ENCODE assay signal across 8 cellular contexts in genomic region chr3:56683122-56683817, GRCh38. TPM values are rescaled to one million over a fixed set of nuclear protein-coding genes. Genes with fewer than 3 reads are reported as not detected.
DNase-seq lines count a peak whose midpoint lies in the region; ATAC-seq and TF ChIP-seq lines count a peak whose summit lies in the region.

TASOR (minus strand) TSS chr3:56683265; CDS start chr3:56683006, 259 bp downstream.

- H3K4me1 ChIP-seq in ovary (ENCODE audit: insufficient read depth) (peaks cover 3% of the 10 kb centered on the region), thoracic aorta (ENCODE audit: control insufficient read depth in 1 of 2, low read depth in 2 of 2) (peaks cover 10 to 19% of the 10 kb centered on the region in 2 donors)

- peak within 1 kb of the TSS; percentile 99 to 100 for H3K27ac ChIP-seq in ovary
- peak within 1 kb of the TSS; percentile 92 to 99 for H3K27ac ChIP-seq in thoracic aorta

- H3K36me3 ChIP-seq in ovary, result no peaks in the 10 kb centered on the region
- H3K36me3 ChIP-seq in thoracic aorta, result no peaks in the 10 kb centered on the region

- H3K27ac Mint-ChIP-seq in activated naive CD8-positive, alpha-beta T cell treated with anti-CD3 and anti-CD28 coated beads for 36 hours, result peak within 1 kb of the TSS; percentile 96
- H3K27ac Mint-ChIP-seq in glutamatergic neuron (ENCODE audit: unreplicated experiment), result peak within 1 kb of the TSS; percentile 95

- no peaks in the 10 kb centered on the region for H3K9me3 ChIP-seq in ovary
- no peaks in the 10 kb centered on the region for H3K9me3 ChIP-seq in thoracic aorta

- H3K27me3 Mint-ChIP-seq in activated naive CD8-positive, alpha-beta T cell treated with anti-CD3 and anti-CD28 coated beads for 36 hours, result no peaks in the 10 kb centered on the region
- peaks cover 14% of the 10 kb centered on the region for H3K27me3 Mint-ChIP-seq in glutamatergic neuron (ENCODE audit: unreplicated experiment)

- H3K4me3 ChIP-seq in ovary (peak within 1 kb of the TSS; percentile 56), thoracic aorta (peak within 1 kb of the TSS; percentile 99)

- TF ChIP-seq EP300 in ovary (IDR thresholded peaks at IDR 0.05), result no peak

- WGBS in ovary, 3 donors, result 13 to 62% (median 23%) methylated on average over 25 to 68 of the region's 68 CpGs

- H3K36me3 Mint-ChIP-seq in activated naive CD8-positive, alpha-beta T cell treated with anti-CD3 and anti-CD28 coated beads for 36 hours, result peaks cover 48% of the 10 kb centered on the region
- peaks cover 7% of the 10 kb centered on the region for H3K36me3 Mint-ChIP-seq in glutamatergic neuron (ENCODE audit: unreplicated experiment)

- peak within 1 kb of the TSS; percentile 98 for H3K4me3 Mint-ChIP-seq in activated naive CD8-positive, alpha-beta T cell treated with anti-CD3 and anti-CD28 coated beads for 36 hours
- H3K4me3 Mint-ChIP-seq in glutamatergic neuron (ENCODE audit: unreplicated experiment), result peak within 1 kb of the TSS; percentile 90

- peak; percentile 75 for TF ChIP-seq POLR2A in ovary (IDR thresholded peaks at IDR 0.05)

- peak; percentile 70 for ATAC-seq in GM21619 (IDR thresholded peaks at IDR 0.05; ENCODE audit: unreplicated experiment)
- peak; percentile 87 for ATAC-seq in thoracic aorta (ENCODE audit: insufficient number of reproducible peaks, low FRiP score, low read depth)

- H3K9me3 Mint-ChIP-seq in activated naive CD8-positive, alpha-beta T cell treated with anti-CD3 and anti-CD28 coated beads for 36 hours, result peaks cover 1% of the 10 kb centered on the region
- peaks cover 11% of the 10 kb centered on the region for H3K9me3 Mint-ChIP-seq in glutamatergic neuron (ENCODE audit: unreplicated experiment)

- peak; percentile 80 for DNase-seq in ELF-1 (ENCODE audit: low read depth, low spot score)
- DNase-seq in KG1 (lab: John Stamatoyannopoulos, UW), result peak; percentile 54
- peak; percentile 53 for DNase-seq in SKM-1 treated with dmso at 0.1 percent for 144 hours (lab: John Stamatoyannopoulos, UW; ENCODE audit: unreplicated experiment)
- DNase-seq in activated naive CD8-positive, alpha-beta T cell treated with anti-CD3 and anti-CD28 coated beads for 36 hours, result peak; percentile 89
- peak; percentile 86 for DNase-seq in glutamatergic neuron
- DNase-seq in ovary, result peak; percentile 81 to 91 (median 87)
- DNase-seq in thoracic aorta (ENCODE audit: low spot score), result peak; percentile 23

- intact Hi-C loops in ovary (cut with DNase I), result no loop called here

- H3K4me1 Mint-ChIP-seq in activated naive CD8-positive, alpha-beta T cell treated with anti-CD3 and anti-CD28 coated beads for 36 hours, result peaks cover 41% of the 10 kb centered on the region
- peaks cover 4% of the 10 kb centered on the region for H3K4me1 Mint-ChIP-seq in glutamatergic neuron (ENCODE audit: low read depth, unreplicated experiment)

- H3K27me3 ChIP-seq in ovary (no peaks in the 10 kb centered on the region), thoracic aorta (replicated peaks; ENCODE audit: insufficient read depth) (no peaks in the 10 kb centered on the region)

- TF ChIP-seq CTCF in glutamatergic neuron (IDR thresholded peaks at IDR 0.05; ENCODE audit: partially characterized antibody, unreplicated experiment) (no peak), ovary (IDR thresholded peaks at IDR 0.05) (no peak), thoracic aorta (IDR thresholded peaks at IDR 0.05) (no peak)

RNA-seq across cellular contexts. Expression of gene TASOR, which starts in this region (rescaled TPM):
- 10 to 100 TPM; 50.5 TPM for total RNA-seq in activated naive CD8-positive, alpha-beta T cell treated with anti-CD3 and anti-CD28 coated beads for 36 hours
- 45.6 TPM for total RNA-seq in glutamatergic neuron (ENCODE audit: unreplicated experiment)
- 10 to 100 TPM; 59.6 to 95.5 (median 66.1) TPM for total RNA-seq in ovary
- polyA plus RNA-seq in ovary, result 10 to 100 TPM; 27.3 to 40.7 TPM
- total RNA-seq in thoracic aorta, result 10 to 100 TPM; 45.9 to 78.4 TPM

Comparison
In these comparisons a context has a peak if more than half of its experiments do, and no peak if none do; other contexts are left out.
1. Peak in every context shown above with its lines: DNase-seq, ATAC-seq, H3K4me3 ChIP-seq and H3K27ac ChIP-seq.
2. DNase-seq: peak in every context shown above with its lines; median percentile 89 in activated naive CD8-positive, alpha-beta T cell treated with anti-CD3 and anti-CD28 coated beads for 36 hours; 87 in ovary; 86 in glutamatergic neuron; 80 in ELF-1; 54 in KG1; 53 in SKM-1 treated with dmso at 0.1 percent for 144 hours; 23 in thoracic aorta.